ENCODE assay signal across 2 cellular contexts in the genomic region with DNA sequence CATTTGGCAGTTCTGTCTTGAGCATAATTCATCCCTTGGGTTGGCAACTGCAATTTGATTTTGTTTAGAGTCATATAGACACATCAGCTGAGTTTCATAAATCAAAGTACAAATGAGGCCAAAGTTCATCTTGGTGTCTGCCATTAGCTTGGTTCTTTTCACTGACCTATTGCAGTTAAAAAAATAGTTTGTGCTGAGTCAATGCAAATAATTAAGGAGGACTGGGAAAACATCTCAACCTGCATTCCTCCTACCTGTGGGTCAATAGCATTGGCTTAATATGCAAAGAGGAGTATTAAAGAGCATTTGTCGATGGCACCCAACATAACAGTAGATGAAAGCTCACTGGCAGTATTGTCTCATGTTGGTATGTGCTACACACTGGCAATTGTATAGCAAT.
TF ChIP-seq lines count a peak whose summit lies in the region.

No MANE protein-coding gene starts in this region.

TF ChIP-seq in HepG2, 621 proteins besides CTCF, POLR2A, EP300 and RAD21 (continues in another document):
- TF ChIP-seq ZNF207 (IDR thresholded peaks at IDR 0.05; ENCODE audit: borderline replicate concordance) (no peak), MAFF (IDR thresholded peaks at IDR 0.05; ENCODE audit: low read depth, low read length) (peak; percentile 61), PHF21A (CRISPR knock-in tag; IDR thresholded peaks at IDR 0.05) (no peak), PHF8 (CRISPR knock-in tag; IDR thresholded peaks at IDR 0.05) (no peak), YY1 (IDR thresholded peaks at IDR 0.05; ENCODE audit: insufficient read depth, insufficient replicate concordance, low read depth, low read length) (no peak), SMYD3 (CRISPR knock-in tag; IDR thresholded peaks at IDR 0.05) (no peak), MATR3 (CRISPR knock-in tag; IDR thresholded peaks at IDR 0.05) (no peak), POLR2G (IDR thresholded peaks at IDR 0.05; ENCODE audit: low read depth, low read length) (no peak), ZNF619 (CRISPR knock-in tag; IDR thresholded peaks at IDR 0.05) (no peak), RARA (CRISPR knock-in tag; IDR thresholded peaks at IDR 0.05) (peak; percentile 39; the same call in 1 of the 2 replicates), FOXA3 (CRISPR knock-in tag; IDR thresholded peaks at IDR 0.05) (0 out of 2 replicates have a peak, but pooled peaks have one; percentile 10), ZNF274 (CRISPR knock-in tag; IDR thresholded peaks at IDR 0.05) (no peak), ZFX (CRISPR knock-in tag; IDR thresholded peaks at IDR 0.05; ENCODE audit: low read depth) (no peak), ZNF230 (CRISPR knock-in tag; IDR thresholded peaks at IDR 0.05) (no peak)
- TF ChIP-seq, protein P1, sequence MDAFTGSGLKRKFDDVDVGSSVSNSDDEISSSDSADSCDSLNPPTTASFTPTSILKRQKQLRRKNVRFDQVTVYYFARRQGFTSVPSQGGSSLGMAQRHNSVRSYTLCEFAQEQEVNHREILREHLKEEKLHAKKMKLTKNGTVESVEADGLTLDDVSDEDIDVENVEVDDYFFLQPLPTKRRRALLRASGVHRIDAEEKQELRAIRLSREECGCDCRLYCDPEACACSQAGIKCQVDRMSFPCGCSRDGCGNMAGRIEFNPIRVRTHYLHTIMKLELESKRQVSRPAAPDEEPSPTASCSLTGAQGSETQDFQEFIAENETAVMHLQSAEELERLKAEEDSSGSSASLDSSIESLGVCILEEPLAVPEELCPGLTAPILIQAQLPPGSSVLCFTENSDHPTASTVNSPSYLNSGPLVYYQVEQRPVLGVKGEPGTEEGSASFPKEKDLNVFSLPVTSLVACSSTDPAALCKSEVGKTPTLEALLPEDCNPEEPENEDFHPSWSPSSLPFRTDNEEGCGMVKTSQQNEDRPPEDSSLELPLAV (CRISPR knock-in tag; conservative IDR thresholded peaks at IDR 0.05; ENCODE audit: low read depth) = no peak
- TF ChIP-seq, protein P2, sequence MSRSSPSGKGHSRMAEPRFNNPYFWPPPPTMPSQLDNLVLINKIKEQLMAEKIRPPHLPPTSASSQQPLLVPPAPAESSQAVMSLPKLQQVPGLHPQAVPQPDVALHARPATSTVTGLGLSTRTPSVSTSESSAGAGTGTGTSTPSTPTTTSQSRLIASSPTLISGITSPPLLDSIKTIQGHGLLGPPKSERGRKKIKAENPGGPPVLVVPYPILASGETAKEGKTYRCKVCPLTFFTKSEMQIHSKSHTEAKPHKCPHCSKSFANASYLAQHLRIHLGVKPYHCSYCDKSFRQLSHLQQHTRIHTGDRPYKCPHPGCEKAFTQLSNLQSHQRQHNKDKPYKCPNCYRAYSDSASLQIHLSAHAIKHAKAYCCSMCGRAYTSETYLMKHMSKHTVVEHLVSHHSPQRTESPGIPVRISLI (CRISPR knock-in tag; IDR thresholded peaks at IDR 0.05; ENCODE audit: borderline replicate concordance) = no peak
- TF ChIP-seq, protein P3, sequence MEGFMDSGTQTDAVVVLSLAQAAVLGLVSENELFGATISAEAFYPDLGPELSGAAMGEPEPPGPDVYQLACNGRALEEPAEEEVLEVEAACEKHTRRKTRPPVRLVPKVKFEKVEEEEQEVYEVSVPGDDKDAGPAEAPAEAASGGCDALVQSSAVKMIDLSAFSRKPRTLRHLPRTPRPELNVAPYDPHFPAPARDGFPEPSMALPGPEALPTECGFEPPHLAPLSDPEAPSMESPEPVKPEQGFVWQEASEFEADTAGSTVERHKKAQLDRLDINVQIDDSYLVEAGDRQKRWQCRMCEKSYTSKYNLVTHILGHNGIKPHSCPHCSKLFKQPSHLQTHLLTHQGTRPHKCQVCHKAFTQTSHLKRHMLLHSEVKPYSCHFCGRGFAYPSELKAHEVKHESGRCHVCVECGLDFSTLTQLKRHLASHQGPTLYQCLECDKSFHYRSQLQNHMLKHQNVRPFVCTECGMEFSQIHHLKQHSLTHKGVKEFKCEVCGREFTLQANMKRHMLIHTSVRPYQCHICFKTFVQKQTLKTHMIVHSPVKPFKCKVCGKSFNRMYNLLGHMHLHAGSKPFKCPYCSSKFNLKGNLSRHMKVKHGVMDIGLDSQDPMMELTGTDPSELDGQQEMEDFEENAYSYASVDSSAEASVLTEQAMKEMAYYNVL (CRISPR knock-in tag; IDR thresholded peaks at IDR 0.05; ENCODE audit: borderline replicate concordance) = no peak
- TF ChIP-seq, protein P4, sequence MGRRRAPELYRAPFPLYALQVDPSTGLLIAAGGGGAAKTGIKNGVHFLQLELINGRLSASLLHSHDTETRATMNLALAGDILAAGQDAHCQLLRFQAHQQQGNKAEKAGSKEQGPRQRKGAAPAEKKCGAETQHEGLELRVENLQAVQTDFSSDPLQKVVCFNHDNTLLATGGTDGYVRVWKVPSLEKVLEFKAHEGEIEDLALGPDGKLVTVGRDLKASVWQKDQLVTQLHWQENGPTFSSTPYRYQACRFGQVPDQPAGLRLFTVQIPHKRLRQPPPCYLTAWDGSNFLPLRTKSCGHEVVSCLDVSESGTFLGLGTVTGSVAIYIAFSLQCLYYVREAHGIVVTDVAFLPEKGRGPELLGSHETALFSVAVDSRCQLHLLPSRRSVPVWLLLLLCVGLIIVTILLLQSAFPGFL (CRISPR knock-in tag; IDR thresholded peaks at IDR 0.05) = no peak

TF ChIP-seq in K562, 482 proteins besides CTCF, POLR2A, EP300 and RAD21:
- TF ChIP-seq, protein P5, sequence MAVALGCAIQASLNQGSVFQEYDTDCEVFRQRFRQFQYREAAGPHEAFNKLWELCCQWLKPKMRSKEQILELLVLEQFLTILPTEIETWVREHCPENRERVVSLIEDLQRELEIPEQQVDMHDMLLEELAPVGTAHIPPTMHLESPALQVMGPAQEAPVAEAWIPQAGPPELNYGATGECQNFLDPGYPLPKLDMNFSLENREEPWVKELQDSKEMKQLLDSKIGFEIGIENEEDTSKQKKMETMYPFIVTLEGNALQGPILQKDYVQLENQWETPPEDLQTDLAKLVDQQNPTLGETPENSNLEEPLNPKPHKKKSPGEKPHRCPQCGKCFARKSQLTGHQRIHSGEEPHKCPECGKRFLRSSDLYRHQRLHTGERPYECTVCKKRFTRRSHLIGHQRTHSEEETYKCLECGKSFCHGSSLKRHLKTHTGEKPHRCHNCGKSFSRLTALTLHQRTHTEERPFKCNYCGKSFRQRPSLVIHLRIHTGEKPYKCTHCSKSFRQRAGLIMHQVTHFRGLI (CRISPR knock-in tag; IDR thresholded peaks at IDR 0.05) = no peak
- TF ChIP-seq MEIS2 (IDR thresholded peaks at IDR 0.05; ENCODE audit: partially characterized antibody) (peak; percentile 28), ZNF347 (CRISPR knock-in tag; IDR thresholded peaks at IDR 0.05; ENCODE audit: low read depth) (no peak), BCL6 (CRISPR knock-in tag; IDR thresholded peaks at IDR 0.05) (no peak), KAT7 (CRISPR knock-in tag; IDR thresholded peaks at IDR 0.05; ENCODE audit: borderline replicate concordance) (no peak), PTTG1 (tag; IDR thresholded peaks at IDR 0.05; ENCODE audit: low read depth) (no peak)
TF ChIP-seq in K562: peak in this region for 1.
